In genomic region chr3:155664922-155665695, GRCh38 we compare ENCODE assay signal across 1 cellular context.
TF ChIP-seq lines count a peak whose summit lies in the region.

No MANE protein-coding gene starts in this region.

TF ChIP-seq in HepG2, 621 proteins besides CTCF, POLR2A, EP300 and RAD21 (continued from another document and continues in another):
- no peak for TF ChIP-seq BRF2 (CRISPR knock-in tag; IDR thresholded peaks at IDR 0.05)
- TF ChIP-seq ZNF792 (CRISPR knock-in tag; IDR thresholded peaks at IDR 0.05): peak; percentile 27; the same call in 1 of the 2 replicates
- TF ChIP-seq ARID5B (CRISPR knock-in tag; IDR thresholded peaks at IDR 0.05): peak; percentile 68
- peak; percentile 80 for TF ChIP-seq FOXP4 (CRISPR knock-in tag; IDR thresholded peaks at IDR 0.05)
- no peak for TF ChIP-seq SMARCC2 (IDR thresholded peaks at IDR 0.05)
- TF ChIP-seq ZFY (CRISPR knock-in tag; IDR thresholded peaks at IDR 0.05): no peak
- no peak for TF ChIP-seq GATA4 (IDR thresholded peaks at IDR 0.05; ENCODE audit: borderline replicate concordance, low read depth)
- no peak for TF ChIP-seq RBAK (CRISPR knock-in tag; IDR thresholded peaks at IDR 0.05)
- TF ChIP-seq PHF20 (CRISPR knock-in tag; IDR thresholded peaks at IDR 0.05): no peak
- no peak for TF ChIP-seq ISX (CRISPR knock-in tag; conservative IDR thresholded peaks at IDR 0.05)
- no peak for TF ChIP-seq MATR3 (CRISPR knock-in tag; IDR thresholded peaks at IDR 0.05)
- no peak for TF ChIP-seq ZNF207 (IDR thresholded peaks at IDR 0.05; ENCODE audit: borderline replicate concordance)
- no peak for TF ChIP-seq HMG20B (CRISPR knock-in tag; conservative IDR thresholded peaks at IDR 0.05)
- no peak for TF ChIP-seq ZFP91 (CRISPR knock-in tag; IDR thresholded peaks at IDR 0.05; ENCODE audit: borderline replicate concordance)
- no peak for TF ChIP-seq AKNA (CRISPR knock-in tag; IDR thresholded peaks at IDR 0.05; ENCODE audit: borderline replicate concordance)
- TF ChIP-seq FOXC1 (CRISPR knock-in tag; IDR thresholded peaks at IDR 0.05; ENCODE audit: borderline replicate concordance): no peak
- TF ChIP-seq MED8 (CRISPR knock-in tag; IDR thresholded peaks at IDR 0.05; ENCODE audit: insufficient replicate concordance): no peak
- peak; percentile 62; the same call in 1 of the 2 replicates for TF ChIP-seq ZNF605 (CRISPR knock-in tag; IDR thresholded peaks at IDR 0.05)
- TF ChIP-seq ZZZ3 (CRISPR knock-in tag; IDR thresholded peaks at IDR 0.05; ENCODE audit: borderline replicate concordance): no peak
- no peak for TF ChIP-seq ZBTB43 (CRISPR knock-in tag; conservative IDR thresholded peaks at IDR 0.05)
- TF ChIP-seq ADNP (CRISPR knock-in tag; IDR thresholded peaks at IDR 0.05): no peak
- TF ChIP-seq POLR2AphosphoS2 (IDR thresholded peaks at IDR 0.05; ENCODE audit: low read depth, low read length): no peak
- TF ChIP-seq ZNF564 (CRISPR knock-in tag; IDR thresholded peaks at IDR 0.05): no peak
- TF ChIP-seq PRDM4 (CRISPR knock-in tag; IDR thresholded peaks at IDR 0.05; ENCODE audit: borderline replicate concordance): no peak
- no peak for TF ChIP-seq EEA1 (CRISPR knock-in tag; IDR thresholded peaks at IDR 0.05; ENCODE audit: borderline replicate concordance)
- TF ChIP-seq ARID4A (CRISPR knock-in tag; IDR thresholded peaks at IDR 0.05; ENCODE audit: borderline replicate concordance): no peak
- no peak for TF ChIP-seq SRF (IDR thresholded peaks at IDR 0.05; ENCODE audit: low read depth, low read length)
- no peak for TF ChIP-seq SUZ12 (IDR thresholded peaks at IDR 0.05; ENCODE audit: low read depth, low read length)
- TF ChIP-seq ZBTB38 (CRISPR knock-in tag; IDR thresholded peaks at IDR 0.05): no peak
- TF ChIP-seq NFE2L2 (IDR thresholded peaks at IDR 0.05; ENCODE audit: low read length): no peak
- no peak for TF ChIP-seq CEBPB (IDR thresholded peaks at IDR 0.05; ENCODE audit: borderline replicate concordance, low read depth, low read length)
- TF ChIP-seq THRA (CRISPR knock-in tag; IDR thresholded peaks at IDR 0.05; ENCODE audit: borderline replicate concordance): peak; percentile 27; the same call in 1 of the 2 replicates
